ENCODE assay signal across 17 cellular contexts in genomic region chr16:88013091-88013609, GRCh38.
DNase-seq lines count a peak whose midpoint lies in the region; ATAC-seq, FAIRE-seq and TF ChIP-seq lines count a peak whose summit lies in the region.
"Had no signal": no experiment of that assay in that cellular context is flagged by ENCODE, and none has a peak within 500 bp of the region (broad histone marks: within the 10 kb centered on the region; RNA-seq: fewer than 3 reads in every experiment).

No MANE protein-coding gene starts in this region.

- DNase-seq in HTR-8/SVneo (ENCODE audit: insufficient read length, low spot score) (no peak), epithelial cell of esophagus (ENCODE audit: low read depth) (peak; percentile 58), NCI-H1436 treated with DMSO at 0.1 percent for 48 hours (lab: John Stamatoyannopoulos, UW) (no peak), omental fat pad (ENCODE audit: low spot score) (no peak)
- DNase-seq in stimulated activated CD4-positive, alpha-beta T cell treated with anti-CD3 and anti-CD28 coated beads, Interleukin-4, amount 100 ng/mL, for 24 hours = no peak
- DNase-seq: activated CD4-positive, alpha-beta T cell treated with anti-CD3 and anti-CD28 coated beads for 4 hours; DND-41; GM23248; heart left ventricle; stimulated activated CD4-positive, alpha-beta T cell treated with anti-CD3 and anti-CD28 coated beads, Interleukin-2, amount 100 ng/mL, for 24 hours had no signal

- ATAC-seq in omental fat pad (ENCODE audit: low FRiP score) (no peak), HG03469 (IDR thresholded peaks at IDR 0.05; ENCODE audit: unreplicated experiment) (no peak)
- ATAC-seq: activated T-helper 17 cell treated with anti-CD3 and anti-CD28 coated beads, Interleukin-2, amount 50 U/mL, for 72 hours; stimulated activated memory B cell treated with anti-CD40 and anti-IgM and Interleukin-4, amounts not matched to agents 10 μg/mL and 1 μg/mL and 100 μg/mL, for 72 hours had no signal

- peaks cover 82% of the 10 kb centered on the region for H3K36me3 ChIP-seq in BLaER1
- no peaks in the 10 kb centered on the region for H3K36me3 ChIP-seq in mucosa of stomach (ENCODE audit: control insufficient read depth, insufficient read depth, low read length)
- H3K36me3 ChIP-seq: breast epithelium, prostate gland had no signal

- TF ChIP-seq CTCF in epithelial cell of esophagus (IDR thresholded peaks at IDR 0.05; ENCODE audit: insufficient read depth, low read depth, low read length, missing control alignments) = no peak
- no peak for TF ChIP-seq CTCF in omental fat pad (IDR thresholded peaks at IDR 0.05)

- H3K27ac ChIP-seq in BLaER1 = peak overlapping the region; percentile 31; the same call in 1 of the 2 replicates
- H3K27ac ChIP-seq: GM23248, heart left ventricle, prostate gland had no signal

- H3K4me1 ChIP-seq in BLaER1 = peaks cover 14% of the 10 kb centered on the region
- peaks cover 21% of the 10 kb centered on the region for H3K4me1 ChIP-seq in mucosa of stomach (ENCODE audit: control insufficient read depth, insufficient read depth, low read length)
- H3K4me1 ChIP-seq: breast epithelium, heart left ventricle, prostate gland had no signal

- no peaks in the 10 kb centered on the region for H3K9me3 ChIP-seq in BLaER1
- H3K9me3 ChIP-seq in mucosa of stomach (ENCODE audit: control insufficient read depth, low read length) = no peaks in the 10 kb centered on the region
- H3K9me3 ChIP-seq: breast epithelium, heart left ventricle, prostate gland had no signal

- H3K4me3 ChIP-seq in BLaER1 = no peak overlapping the region
- H3K4me3 ChIP-seq in epithelial cell of esophagus (ENCODE audit: low read length) = no peak overlapping the region
- peak overlapping the region; percentile 43 for H3K4me3 ChIP-seq in mucosa of stomach (ENCODE audit: low read length)
- H3K4me3 ChIP-seq: breast epithelium, GM23248, heart left ventricle, prostate gland had no signal

- H3K4me2 ChIP-seq in BLaER1 = peak overlapping the region; percentile 9; the same call in 1 of the 2 replicates

- H3K27me3 ChIP-seq in BLaER1 (no peaks in the 10 kb centered on the region), mucosa of stomach (ENCODE audit: control insufficient read depth, insufficient read depth, low read length) (no peaks in the 10 kb centered on the region)
- H3K27me3 ChIP-seq: breast epithelium, heart left ventricle had no signal

- H3K9ac ChIP-seq in BLaER1 (no peak overlapping the region), mucosa of stomach (ENCODE audit: low read length) (peak overlapping the region; percentile 62)
- H3K9ac ChIP-seq: GM23248 had no signal

- peak; percentile 9 for FAIRE-seq in HTR-8/SVneo (lab: Jason Lieb, UNC)

- H4K20me1 ChIP-seq in BLaER1 = peaks cover 7% of the 10 kb centered on the region; the same call in 1 of the 2 replicates
